8 cellular contexts compared by ENCODE assay signal in the genomic region with DNA sequence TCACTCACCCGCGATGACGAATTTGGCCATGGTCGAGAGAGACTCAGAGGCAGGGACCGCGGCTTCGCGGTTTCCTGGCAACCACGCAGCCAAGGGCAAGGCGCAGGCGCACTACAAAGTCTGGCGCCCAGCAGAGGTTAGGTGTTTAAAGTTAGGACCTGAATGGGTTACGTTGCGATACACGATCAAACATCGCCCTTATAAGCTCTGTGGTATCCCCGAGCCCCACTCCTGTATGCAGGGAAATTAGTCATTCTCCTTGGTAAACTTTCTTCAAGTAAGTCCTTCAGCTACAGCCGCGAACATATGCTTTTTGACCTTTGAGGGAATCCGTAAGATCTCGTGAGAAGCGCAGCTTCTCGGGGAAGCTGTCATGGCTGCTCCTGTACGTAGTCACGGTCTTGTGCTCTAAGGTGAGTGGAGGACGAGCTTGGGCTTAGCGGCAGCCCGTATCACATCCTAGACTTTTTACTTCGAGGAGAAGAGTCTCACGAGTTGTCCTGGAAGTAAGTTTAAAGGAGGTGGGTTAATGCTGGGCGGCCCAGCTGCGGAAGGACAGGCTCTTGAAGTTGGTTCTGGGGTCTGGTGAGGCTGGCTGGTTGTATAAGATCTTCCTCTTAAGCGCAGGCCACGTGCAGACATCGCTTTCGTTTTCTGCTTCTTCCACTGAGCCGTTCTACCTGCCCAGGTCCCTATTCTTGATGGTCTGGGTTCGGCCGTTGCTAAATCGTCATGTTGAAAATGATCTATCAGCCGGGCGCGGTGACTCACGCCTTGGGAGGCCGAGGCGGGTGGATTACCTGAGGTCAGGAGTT. TPM values are rescaled to one million over a fixed set of nuclear protein-coding genes. Genes with fewer than 3 reads are reported as not detected.
DNase-seq lines count a peak whose midpoint lies in the region; ATAC-seq and TF ChIP-seq lines count a peak whose summit lies in the region.

A gene (plus strand): TSS at position 365 of the 815 bp plus-strand sequence. CDS start 1,088 bp downstream, outside the sequence.
A gene (minus strand): TSS at position 87 of the 815 bp plus-strand sequence. CDS start 57 bp downstream, at position 30.

- peaks cover 4% of the 10 kb centered on the region for H3K36me3 Mint-ChIP-seq in chondrocyte (ENCODE audit: low read depth)

- no peaks in the 10 kb centered on the region for H3K9me3 Mint-ChIP-seq in chondrocyte (ENCODE audit: low read depth)

- DNase-seq in AG20443 (ENCODE audit: low spot score) (peak; percentile 97), NCI-H460 (ENCODE audit: extremely low read depth, low read depth) (peak; percentile 90), chondrocyte (ENCODE audit: low spot score) (peak; percentile 92), kidney glomerular epithelial cell (lab: John Stamatoyannopoulos, UW) (peak; percentile 97)
- DNase-seq in activated CD4-positive, alpha-beta T cell treated with anti-CD3 and anti-CD28 coated beads for 24 hours (ENCODE audit: low read depth in 2 of 2) = peak; percentile 78 to 80
- peak; percentile 81 to 82 for DNase-seq in stimulated activated CD4-positive, alpha-beta T cell treated with anti-CD3 and anti-CD28 coated beads, Interleukin-15, amount 100 ng/mL, for 48 hours (ENCODE audit: low read depth in 2 of 2)

- H3K4me1 Mint-ChIP-seq in chondrocyte (ENCODE audit: low read depth) = peaks cover 24% of the 10 kb centered on the region

- ATAC-seq in GM19043 (IDR thresholded peaks at IDR 0.05; ENCODE audit: low read depth, unreplicated experiment) (peak; percentile 94), HG03378 (IDR thresholded peaks at IDR 0.05; ENCODE audit: unreplicated experiment) (peak; percentile 90)

- peak within 1 kb of the TSS; percentile 94 for H3K4me3 Mint-ChIP-seq in chondrocyte (ENCODE audit: unreplicated experiment)

- TF ChIP-seq CTCF in chondrocyte (IDR thresholded peaks at IDR 0.05) = no peak

- no peaks in the 10 kb centered on the region for H3K27me3 Mint-ChIP-seq in chondrocyte (ENCODE audit: low read depth)

- peak within 1 kb of the TSS; percentile 99 for H3K27ac Mint-ChIP-seq in chondrocyte (ENCODE audit: unreplicated experiment)

RNA-seq across cellular contexts. Expression of the first gene that starts in this region (rescaled TPM):
- total RNA-seq in NCI-H460 (2014; rRNA removed; shearing (Covaris generic)) = 52.0 and 55.6 TPM in 2 replicates
- 53.8 and 71.7 TPM in 2 replicates for polyA plus RNA-seq in NCI-H460 (2014; cell fraction: nucleus; rRNA removed)
- total RNA-seq in chondrocyte = 15.7 to 24.8 TPM (median 16.8 TPM) in 3 replicates

RNA-seq across cellular contexts. Expression of the second gene that starts in this region (rescaled TPM):
- 0.35 and 0.64 TPM in 2 replicates for total RNA-seq in NCI-H460 (2014; rRNA removed; shearing (Covaris generic))
- polyA plus RNA-seq in NCI-H460 (2014; cell fraction: nucleus; rRNA removed) = 0.19 and 1.4 TPM in 2 replicates
- 0.82 to 1.5 TPM (median 0.90 TPM) in 3 replicates for total RNA-seq in chondrocyte

Comparison
In these comparisons a context has a peak if more than half of its experiments do, and no peak if none do; other contexts are left out.
1. Peak in every context shown above with its lines: DNase-seq and ATAC-seq.